In the genomic region with DNA sequence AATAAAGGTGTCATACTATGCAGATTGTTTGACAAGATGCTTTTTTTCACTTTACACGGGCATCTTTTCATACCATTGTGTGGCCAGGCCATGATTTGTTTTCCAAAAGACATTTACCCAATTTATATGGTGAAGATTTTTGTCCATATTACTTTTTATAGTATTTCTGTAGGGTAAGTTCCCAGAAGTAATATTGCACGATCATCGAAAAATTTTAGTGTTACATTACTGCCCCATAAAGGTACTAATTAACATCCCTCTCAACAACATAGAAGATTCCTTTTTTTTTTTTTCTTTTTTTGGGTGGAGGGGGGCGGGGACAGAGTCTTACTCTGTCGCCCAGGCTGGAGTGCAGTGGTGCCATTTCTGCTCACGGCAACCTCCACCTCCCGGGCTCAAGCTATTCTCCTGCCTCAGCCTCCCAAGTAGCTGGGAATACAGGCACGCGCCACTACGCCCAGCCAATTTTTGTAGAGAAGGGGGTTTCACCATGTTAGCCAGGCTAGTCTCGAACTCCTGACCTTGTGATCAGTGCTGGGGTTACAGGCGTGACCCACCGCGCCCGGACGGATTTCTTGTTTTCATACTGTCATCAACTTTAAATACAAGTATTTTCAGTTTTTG, we compare ENCODE assay signal across 1 cellular context.
TF ChIP-seq lines count a peak whose summit lies in the region.

No MANE protein-coding gene starts in this region.

TF ChIP-seq in SK-N-SH treated with all-trans-retinoic acid at 6 μM for 48 hours, 23 proteins besides CTCF, POLR2A, EP300 and RAD21 (continued from another document):
- TF ChIP-seq ARNTL (CRISPR knock-in tag; IDR thresholded peaks at IDR 0.05; ENCODE audit: borderline replicate concordance, low read depth), result no peak
- TF ChIP-seq OSR1 (CRISPR knock-in tag; IDR thresholded peaks at IDR 0.05), result no peak
- TF ChIP-seq ZNF8 (CRISPR knock-in tag; IDR thresholded peaks at IDR 0.05), result no peak
- TF ChIP-seq, protein P1, sequence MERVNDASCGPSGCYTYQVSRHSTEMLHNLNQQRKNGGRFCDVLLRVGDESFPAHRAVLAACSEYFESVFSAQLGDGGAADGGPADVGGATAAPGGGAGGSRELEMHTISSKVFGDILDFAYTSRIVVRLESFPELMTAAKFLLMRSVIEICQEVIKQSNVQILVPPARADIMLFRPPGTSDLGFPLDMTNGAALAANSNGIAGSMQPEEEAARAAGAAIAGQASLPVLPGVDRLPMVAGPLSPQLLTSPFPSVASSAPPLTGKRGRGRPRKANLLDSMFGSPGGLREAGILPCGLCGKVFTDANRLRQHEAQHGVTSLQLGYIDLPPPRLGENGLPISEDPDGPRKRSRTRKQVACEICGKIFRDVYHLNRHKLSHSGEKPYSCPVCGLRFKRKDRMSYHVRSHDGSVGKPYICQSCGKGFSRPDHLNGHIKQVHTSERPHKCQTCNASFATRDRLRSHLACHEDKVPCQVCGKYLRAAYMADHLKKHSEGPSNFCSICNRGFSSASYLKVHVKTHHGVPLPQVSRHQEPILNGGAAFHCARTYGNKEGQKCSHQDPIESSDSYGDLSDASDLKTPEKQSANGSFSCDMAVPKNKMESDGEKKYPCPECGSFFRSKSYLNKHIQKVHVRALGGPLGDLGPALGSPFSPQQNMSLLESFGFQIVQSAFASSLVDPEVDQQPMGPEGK (CRISPR knock-in tag; IDR thresholded peaks at IDR 0.05; ENCODE audit: borderline replicate concordance), result no peak
- TF ChIP-seq ESRRG (CRISPR knock-in tag; IDR thresholded peaks at IDR 0.05), result no peak
- TF ChIP-seq, protein P2, sequence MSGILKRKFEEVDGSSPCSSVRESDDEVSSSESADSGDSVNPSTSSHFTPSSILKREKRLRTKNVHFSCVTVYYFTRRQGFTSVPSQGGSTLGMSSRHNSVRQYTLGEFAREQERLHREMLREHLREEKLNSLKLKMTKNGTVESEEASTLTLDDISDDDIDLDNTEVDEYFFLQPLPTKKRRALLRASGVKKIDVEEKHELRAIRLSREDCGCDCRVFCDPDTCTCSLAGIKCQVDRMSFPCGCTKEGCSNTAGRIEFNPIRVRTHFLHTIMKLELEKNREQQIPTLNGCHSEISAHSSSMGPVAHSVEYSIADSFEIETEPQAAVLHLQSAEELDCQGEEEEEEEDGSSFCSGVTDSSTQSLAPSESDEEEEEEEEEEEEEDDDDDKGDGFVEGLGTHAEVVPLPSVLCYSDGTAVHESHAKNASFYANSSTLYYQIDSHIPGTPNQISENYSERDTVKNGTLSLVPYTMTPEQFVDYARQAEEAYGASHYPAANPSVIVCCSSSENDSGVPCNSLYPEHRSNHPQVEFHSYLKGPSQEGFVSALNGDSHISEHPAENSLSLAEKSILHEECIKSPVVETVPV (CRISPR knock-in tag; IDR thresholded peaks at IDR 0.05), result no peak
- TF ChIP-seq RARB (CRISPR knock-in tag; IDR thresholded peaks at IDR 0.05), result no peak
- no peak for TF ChIP-seq ZC3H10 (CRISPR knock-in tag; IDR thresholded peaks at IDR 0.05)
TF ChIP-seq in SK-N-SH treated with all-trans-retinoic acid at 6 μM for 48 hours: peak in this region for 0.
